In the genomic region with DNA sequence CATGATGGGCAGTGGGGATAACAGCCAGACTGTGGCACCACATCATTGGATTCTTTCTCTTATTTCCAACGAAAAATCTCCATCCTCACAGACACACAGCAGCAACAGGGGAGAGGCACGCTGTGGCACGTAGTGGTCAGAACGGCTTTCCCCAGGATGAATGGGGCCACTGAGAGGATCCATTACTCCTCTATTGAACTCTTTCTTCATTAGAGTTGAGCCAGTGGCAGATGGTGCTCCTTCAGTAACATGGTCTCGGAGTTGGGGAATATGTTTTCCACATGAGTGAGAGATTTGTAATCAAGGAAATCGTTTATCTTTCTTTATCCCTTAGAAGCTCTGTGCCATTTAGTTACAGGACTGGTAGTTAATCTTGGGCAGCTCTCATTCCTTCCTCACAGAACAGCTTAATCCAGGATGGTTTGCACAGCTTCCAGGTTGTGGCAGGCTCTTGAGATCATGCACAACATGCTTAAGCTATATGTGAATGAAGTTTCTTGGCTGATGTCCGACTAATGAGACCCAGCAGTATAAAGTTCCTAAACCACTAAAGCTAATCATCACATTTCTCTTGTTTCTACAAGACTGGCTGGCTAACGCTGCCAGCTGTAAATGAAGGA, we compare ENCODE assay signal across 23 cellular contexts.
"Had no signal": no experiment of that assay in that cellular context is flagged by ENCODE, and none has a peak within 500 bp of the region (broad histone marks: within the 10 kb centered on the region; RNA-seq: fewer than 3 reads in every experiment).

No MANE protein-coding gene starts in this region.

- ATAC-seq: left ventricle myocardium superior; natural killer cell treated with Interleukin-12 subunit alpha and Interleukin-12 subunit beta and Interleukin-15 and Interleukin-18, amount 100 ng/mL, for 72 hours; right cardiac atrium; stimulated activated effector memory CD8-positive, alpha-beta T cell treated with anti-CD3 and anti-CD28 coated beads, Interleukin-12 subunit alpha, Interleukin-12 subunit beta, amount 100 ng/mL, for 72 hours had no signal

- H3K36me3 ChIP-seq: neural progenitor cell, prostate gland, sigmoid colon, stomach, thyroid gland had no signal

- H3K9me3 ChIP-seq: prostate gland, sigmoid colon, thyroid gland had no signal

- H2AFZ ChIP-seq: neural progenitor cell, parathyroid adenoma had no signal

- DNase-seq: dorsolateral prefrontal cortex; effector CD4-positive, alpha-beta T cell; hypothalamus; immature natural killer cell; islet precursor cell; left ventricle myocardium superior; naive B cell; right cardiac atrium; sigmoid colon; stimulated activated CD4-positive, alpha-beta T cell treated with anti-CD3 and anti-CD28 coated beads, Interleukin-2, amount 100 ng/mL, for 24 hours; stimulated activated CD4-positive, alpha-beta T cell treated with anti-CD3 and anti-CD28 coated beads, Interleukin-4, amount 100 ng/mL, for 24 hours; stimulated activated naive CD4-positive, alpha-beta T cell treated with Interleukin-2 at 50 U/mL for 16 hours; stomach; thyroid gland; trophoblast cell had no signal

- H3K4me1 ChIP-seq: neural progenitor cell, parathyroid adenoma, prostate gland, sigmoid colon, stomach, thyroid gland had no signal

- H3K27ac ChIP-seq: dorsolateral prefrontal cortex, neural progenitor cell, parathyroid adenoma, prostate gland, sigmoid colon, stomach, thyroid gland had no signal

- H3K27me3 ChIP-seq: neural progenitor cell, sigmoid colon, stomach, thyroid gland had no signal

- H3K79me2 ChIP-seq: parathyroid adenoma had no signal

- FAIRE-seq: colon, frontal cortex had no signal

- H3K4me3 ChIP-seq: dorsolateral prefrontal cortex, lung, neural progenitor cell, prostate gland, sigmoid colon, stomach, thyroid gland had no signal

- H3K4me2 ChIP-seq: neural progenitor cell had no signal

- H3K9ac ChIP-seq: neural progenitor cell, parathyroid adenoma had no signal
